In genomic region chr16:67534420-67534819, GRCh38 we compare ENCODE assay signal across 1 cellular context.
TF ChIP-seq lines count a peak whose summit lies in the region.

No MANE protein-coding gene starts in this region.

TF ChIP-seq in WTC11, 78 proteins besides CTCF, POLR2A, EP300 and RAD21 (continued from another document):
- TF ChIP-seq TP53 (CRISPR knock-in tag; IDR thresholded peaks at IDR 0.05), result no peak
- no peak for TF ChIP-seq USF2 (CRISPR knock-in tag; IDR thresholded peaks at IDR 0.05)
- no peak for TF ChIP-seq ERG (CRISPR knock-in tag; IDR thresholded peaks at IDR 0.05)
- no peak for TF ChIP-seq ZNF317 (CRISPR knock-in tag; IDR thresholded peaks at IDR 0.05; ENCODE audit: borderline replicate concordance, low read depth)
